8 cellular contexts compared by ENCODE assay signal in the genomic region with DNA sequence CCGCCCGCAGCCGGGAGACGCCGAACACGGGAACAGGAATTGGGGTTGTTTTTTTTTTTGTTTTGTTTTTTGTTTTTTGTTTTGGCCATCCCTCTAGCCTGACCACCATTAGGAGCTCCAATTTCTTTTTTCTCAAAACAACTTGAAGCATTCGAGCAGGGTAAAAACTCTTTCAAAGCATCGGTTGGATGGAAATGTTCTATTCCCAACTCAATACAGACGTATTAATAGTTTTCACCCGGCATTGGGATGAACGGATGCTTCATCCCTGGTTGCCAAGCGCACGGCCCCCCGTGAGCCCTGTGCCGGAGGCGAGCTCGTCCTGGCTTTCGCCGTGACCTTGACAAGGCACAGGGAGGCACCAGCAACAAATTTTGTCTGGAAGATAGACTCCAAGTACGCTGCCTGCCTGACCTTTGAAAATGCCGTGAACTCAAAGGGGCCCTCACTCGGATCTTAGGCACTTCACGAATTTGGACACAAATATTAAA. TPM values are rescaled to one million over a fixed set of nuclear protein-coding genes. Genes with fewer than 3 reads are reported as not detected.
DNase-seq lines count a peak whose midpoint lies in the region; ATAC-seq and TF ChIP-seq lines count a peak whose summit lies in the region.
"Had no signal": no experiment of that assay in that cellular context is flagged by ENCODE, and none has a peak within 500 bp of the region (broad histone marks: within the 10 kb centered on the region; RNA-seq: fewer than 3 reads in every experiment).

No MANE protein-coding gene starts in this region.

- H3K4me3 Mint-ChIP-seq in Caco-2 (ENCODE audit: unreplicated experiment) (peak overlapping the region; percentile 69), chondrocyte (ENCODE audit: unreplicated experiment) (no peak overlapping the region)

- H3K36me3 ChIP-seq in Caco-2 (ENCODE audit: control insufficient read depth, insufficient read depth, low read length) = no peaks in the 10 kb centered on the region
- H3K36me3 ChIP-seq in H7 (replicated peaks; ENCODE audit: control insufficient read depth, insufficient read depth, low read length) = no peaks in the 10 kb centered on the region
- H3K36me3 ChIP-seq in ovary = no peaks in the 10 kb centered on the region

- no TSS peak for BruUV-seq in Caco-2 (replicated peaks; lab: Mats Ljungman, UMichigan)

- CTCF ChIA-PET in Caco-2 (lab: Charles Lee) = no interaction called here

- in situ Hi-C loops in KBM-7 (cut with MboI; ENCODE audit: low pct_unique_long_range_greater_than_20kb, low sequenced_read_pairs) = no loop called here

- H3K27me3 ChIP-seq in Caco-2 (replicated peaks; ENCODE audit: control insufficient read depth, insufficient read depth, low read length) = no peaks in the 10 kb centered on the region
- no peaks in the 10 kb centered on the region for H3K27me3 ChIP-seq in H7 (ENCODE audit: control insufficient read depth, insufficient read depth, low read length)
- H3K27me3 ChIP-seq in ovary = no peaks in the 10 kb centered on the region

- intact Hi-C loops in Caco-2 (cut with micrococcal nuclease; ENCODE audit: unreplicated experiment) (loop anchor here (1.0 kb wide), 1 partner anchor 143 kb away; no protein-coding TSS in a partner anchor), ovary (cut with DNase I) (no loop called here), left colon (cut with DNase I, micrococcal nuclease) (loop anchor here in 1 of 2 donors (10.0 kb wide), 1 partner anchor 111 kb away; no protein-coding TSS in a partner anchor)

- H3K27ac Mint-ChIP-seq in Caco-2 (ENCODE audit: unreplicated experiment) (no peak overlapping the region), chondrocyte (ENCODE audit: unreplicated experiment) (no peak overlapping the region)

- no peak for TF ChIP-seq POLR2A in ovary (IDR thresholded peaks at IDR 0.05)

- POLR2A ChIA-PET in Caco-2 (lab: Charles Lee) = no interaction called here

- H3K4me3 ChIP-seq in Caco-2 (ENCODE audit: low read depth, low read length) = peak overlapping the region; percentile 43
- peak overlapping the region; percentile 52 for H3K4me3 ChIP-seq in H7 (ENCODE audit: insufficient read depth, low read depth, low read length)
- H3K4me3 ChIP-seq in ovary = peak overlapping the region; percentile 30

- no peak for TF ChIP-seq EP300 in ovary (IDR thresholded peaks at IDR 0.05)

- H3K9me3 Mint-ChIP-seq in Caco-2 (ENCODE audit: unreplicated experiment) = no peaks in the 10 kb centered on the region
- peaks cover 14% of the 10 kb centered on the region for H3K9me3 Mint-ChIP-seq in chondrocyte (ENCODE audit: low read depth)

- H3K36me3 Mint-ChIP-seq in Caco-2 (ENCODE audit: insufficient read depth, unreplicated experiment) (no peaks in the 10 kb centered on the region), chondrocyte (ENCODE audit: low read depth) (no peaks in the 10 kb centered on the region)

- H3K4me1 Mint-ChIP-seq in Caco-2 (ENCODE audit: low read depth, unreplicated experiment) = no peaks in the 10 kb centered on the region
- H3K4me1 Mint-ChIP-seq in chondrocyte (ENCODE audit: low read depth) = no peaks in the 10 kb centered on the region

- ATAC-seq in left colon = no peak

- DNase-seq in Caco-2 (no peak), H7 (peak; percentile 28), chondrocyte (ENCODE audit: low spot score) (no peak), ovary (peak in 1 of 5 donors; percentile 58), COLO829 (ENCODE audit: low spot score) (no peak), KBM-7 (no peak), left colon (no peak)
- DNase-seq: NCI-H2227 treated with DMSO at 0.1 percent for 48 hours had no signal

- TF ChIP-seq CTCF in Caco-2 (IDR thresholded peaks at IDR 0.05; ENCODE audit: insufficient read depth in 1 of 2, low read depth in 1 of 2, low read length in 1 of 2, severe bottlenecking in 1 of 2, unreplicated experiment in 1 of 2) (peak; percentile 29 to 68), chondrocyte (IDR thresholded peaks at IDR 0.05) (peak; percentile 66), ovary (IDR thresholded peaks at IDR 0.05) (no peak)

- H3K9me3 ChIP-seq in Caco-2 (no peaks in the 10 kb centered on the region), ovary (no peaks in the 10 kb centered on the region)

- WGBS in ovary, 3 donors = 29 to 38% (median 37%) methylated on average over 23 of the region's 23 CpGs

- H3K27me3 Mint-ChIP-seq in Caco-2 (ENCODE audit: insufficient read depth, unreplicated experiment) = peaks cover 3% of the 10 kb centered on the region
- H3K27me3 Mint-ChIP-seq in chondrocyte (ENCODE audit: low read depth) = peaks cover 13% of the 10 kb centered on the region

- H3K27ac ChIP-seq in ovary = no peak overlapping the region

- H3K4me1 ChIP-seq in Caco-2 = no peaks in the 10 kb centered on the region
- no peaks in the 10 kb centered on the region for H3K4me1 ChIP-seq in ovary (ENCODE audit: insufficient read depth)

RNA-seq across cellular contexts. Expression of a gene that starts 0.4 kb away (rescaled TPM):
- total RNA-seq in Caco-2 (2022) = 1.3 and 1.5 TPM in 2 replicates
- 2.3 and 3.0 TPM in 2 replicates for total RNA-seq in H7 (2014; rRNA removed; shearing (Covaris generic))
- 0.18 to 0.22 TPM in 2 of 3 replicates, not detected in the other for total RNA-seq in chondrocyte
- total RNA-seq in ovary = 1 to 10 TPM in 5 of 7 donors, under 1 TPM in 2; 0.37 to 1.8 (median 1.3) TPM
- 10 to 100 TPM in 1 of 2 donors, 1 to 10 TPM in 1; 1.5 to 11.6 TPM for polyA plus RNA-seq in ovary
- total RNA-seq in left colon = under 1 TPM; 0.12 to 0.17 TPM

Comparison
In these comparisons a context has a peak if more than half of its experiments do, and no peak if none do; other contexts are left out.
1. CTCF ChIP-seq: peak in Caco-2 (2 of 2) and chondrocyte (single experiment); none in ovary (0 of 3).
2. Peak in every context shown above with its lines, with median percentiles within 50 percentile points of each other: H3K4me3 ChIP-seq.